ENCODE assay signal across 8 cellular contexts in genomic region chr4:110620352-110621327, GRCh38. TPM values are rescaled to one million over a fixed set of nuclear protein-coding genes. Genes with fewer than 3 reads are reported as not detected.
DNase-seq lines count a peak whose midpoint lies in the region; FAIRE-seq and TF ChIP-seq lines count a peak whose summit lies in the region.

No MANE protein-coding gene starts in this region.

- no peak overlapping the region for H3K4me3 Mint-ChIP-seq in T-helper 2 cell treated with Interferon-gamma antibody and Interleukin-4, amounts not matched to agents 5 μg/mL and 100 μg/mL, for 36 hours

- TF ChIP-seq CTCF in AG09309 (IDR thresholded peaks at IDR 0.05; ENCODE audit: control insufficient read depth, insufficient read depth, low read depth, low read length, missing control alignments) (no peak), HFF-Myc (IDR thresholded peaks at IDR 0.05; ENCODE audit: low read depth, low read length, missing control alignments) (no peak), brain microvascular endothelial cell (IDR thresholded peaks at IDR 0.05; ENCODE audit: low read depth, low read length, missing control alignments) (peak; percentile 42)

- no peak for DNase-seq in AG09309 (ENCODE audit: low read depth)
- no peak for DNase-seq in HFF-Myc (ENCODE audit: extremely low read depth, low read depth)
- DNase-seq in brain microvascular endothelial cell, result no peak
- DNase-seq in lung microvascular endothelial cell (ENCODE audit: low read depth in 2 of 2), result peak; percentile 46 to 53
- no peak for DNase-seq in HEK293T (ENCODE audit: extremely low spot score)
- DNase-seq in T-helper 2 cell treated with Interferon-gamma antibody and Interleukin-4, amounts not matched to agents 5 μg/mL and 100 μg/mL, for 36 hours (ENCODE audit: low spot score), result no peak
- no peak for DNase-seq in activated CD4-positive, alpha-beta T cell treated with anti-CD3 and anti-CD28 coated beads for 4 hours
- no peak for DNase-seq in HTR-8/SVneo (ENCODE audit: insufficient read length, low spot score)

- in situ Hi-C loops in brain microvascular endothelial cell (cut with HindIII; ENCODE audit: low pct_ligation_motif_present, low sequenced_read_pairs), result no loop called here

- H3K4me3 ChIP-seq in AG09309 (ENCODE audit: control insufficient read depth, low read depth, low read length) (peak overlapping the region; percentile 66), HFF-Myc (replicated peaks; ENCODE audit: low read depth, low read length) (peak overlapping the region; percentile 74), brain microvascular endothelial cell (ENCODE audit: low read depth, low read length) (no peak overlapping the region)

- POLR2A ChIA-PET in HEK293T (lab: Yijun Ruan, JAX), result no interaction called here

- no peak overlapping the region for H3K27ac ChIP-seq in brain microvascular endothelial cell

- no peak for FAIRE-seq in HTR-8/SVneo (lab: Jason Lieb, UNC)

- H3K9me3 Mint-ChIP-seq in T-helper 2 cell treated with Interferon-gamma antibody and Interleukin-4, amounts not matched to agents 5 μg/mL and 100 μg/mL, for 36 hours, result no peaks in the 10 kb centered on the region

- H3K27me3 Mint-ChIP-seq in T-helper 2 cell treated with Interferon-gamma antibody and Interleukin-4, amounts not matched to agents 5 μg/mL and 100 μg/mL, for 36 hours (ENCODE audit: low read depth), result peaks cover 95% of the 10 kb centered on the region

- H3K36me3 Mint-ChIP-seq in T-helper 2 cell treated with Interferon-gamma antibody and Interleukin-4, amounts not matched to agents 5 μg/mL and 100 μg/mL, for 36 hours (ENCODE audit: low read depth), result no peaks in the 10 kb centered on the region

- H3K4me1 Mint-ChIP-seq in T-helper 2 cell treated with Interferon-gamma antibody and Interleukin-4, amounts not matched to agents 5 μg/mL and 100 μg/mL, for 36 hours (ENCODE audit: low read depth), result peaks cover 5% of the 10 kb centered on the region

- peaks cover 95% of the 10 kb centered on the region for H3K27me3 ChIP-seq in brain microvascular endothelial cell (replicated peaks)

- H3K27ac Mint-ChIP-seq in T-helper 2 cell treated with Interferon-gamma antibody and Interleukin-4, amounts not matched to agents 5 μg/mL and 100 μg/mL, for 36 hours, result no peak overlapping the region

- CTCF ChIA-PET in HEK293T (lab: Yijun Ruan, JAX), result no interaction called here

- no peaks in the 10 kb centered on the region for H3K36me3 ChIP-seq in brain microvascular endothelial cell (replicated peaks)

TF ChIP-seq in HEK293T, 16 proteins besides CTCF, POLR2A, EP300 and RAD21:
- TF ChIP-seq CTBP1 (IDR thresholded peaks at IDR 0.05; ENCODE audit: borderline replicate concordance) (no peak), NFRKB (IDR thresholded peaks at IDR 0.05) (no peak), ARNT (IDR thresholded peaks at IDR 0.05) (no peak), FOXA1 (IDR thresholded peaks at IDR 0.05) (no peak), SP1 (IDR thresholded peaks at IDR 0.05) (no peak), ZNF384 (IDR thresholded peaks at IDR 0.05) (no peak), L3MBTL2 (conservative IDR thresholded peaks at IDR 0.05) (no peak), FOXM1 (IDR thresholded peaks at IDR 0.05; ENCODE audit: borderline replicate concordance) (no peak), HDGF (IDR thresholded peaks at IDR 0.05; ENCODE audit: borderline replicate concordance) (no peak), ELF4 (IDR thresholded peaks at IDR 0.05) (no peak)

RNA-seq across cellular contexts. Expression of gene PITX2, which starts 2.2 kb away (rescaled TPM):
- total RNA-seq in lung microvascular endothelial cell, result under 0.01 TPM in 1 of 2 replicates, not detected in the other

Comparison
In these comparisons a context has a peak if more than half of its experiments do, and no peak if none do; other contexts are left out.
1. DNase-seq: peak in lung microvascular endothelial cell (2 of 2); none in AG09309 (single experiment), HFF-Myc (single experiment), brain microvascular endothelial cell (single experiment), HEK293T (single experiment), T-helper 2 cell treated with Interferon-gamma antibody and Interleukin-4, amounts not matched to agents 5 μg/mL and 100 μg/mL, for 36 hours (single experiment), activated CD4-positive, alpha-beta T cell treated with anti-CD3 and anti-CD28 coated beads for 4 hours (0 of 2) and HTR-8/SVneo (single experiment).